Comparison of ENCODE assay signal across 1 cellular context in the genomic region with DNA sequence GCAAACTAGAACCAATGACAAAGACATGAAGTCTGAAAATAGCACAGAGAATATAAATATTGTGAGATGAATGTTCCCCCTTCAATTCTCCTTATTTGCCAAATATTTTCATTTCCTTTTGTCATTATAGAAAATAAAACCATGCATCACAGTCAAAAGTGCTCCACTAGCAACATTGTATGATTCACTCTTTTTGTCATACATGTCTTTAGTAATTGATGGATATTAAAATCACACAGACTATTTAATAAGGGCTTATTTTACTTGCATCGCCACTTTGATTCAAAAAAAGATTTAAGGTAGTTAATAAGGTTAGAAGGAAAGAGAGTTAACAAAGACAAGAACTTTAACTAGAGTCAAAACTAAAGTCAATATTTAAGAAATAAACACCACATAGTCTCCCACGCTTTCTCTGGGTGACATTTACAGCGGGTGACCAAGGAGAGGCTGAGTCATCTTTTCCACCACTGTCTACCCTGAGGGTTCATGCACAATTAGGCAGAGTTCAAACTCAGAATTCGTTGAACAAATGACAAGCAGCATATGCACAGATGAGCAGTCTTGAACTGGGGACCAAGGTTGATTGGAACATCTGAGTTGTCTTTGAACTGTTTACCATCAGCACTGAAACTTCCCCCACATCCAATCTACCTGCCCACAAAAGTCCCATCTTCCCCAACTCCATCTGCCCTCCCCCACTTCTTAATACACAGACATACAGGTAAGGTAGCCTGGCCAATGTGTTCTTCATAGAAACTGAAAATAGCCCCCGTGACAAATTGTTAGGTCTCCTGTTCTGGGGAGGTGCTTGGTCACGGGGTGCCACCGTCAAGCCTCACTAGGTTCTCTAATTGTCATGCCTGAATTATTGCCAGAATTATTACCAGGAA.
TF ChIP-seq lines count a peak whose summit lies in the region.

No MANE protein-coding gene starts in this region.

TF ChIP-seq in GM12878, 131 proteins besides CTCF, POLR2A, EP300 and RAD21 (continued from another document and continues in another):
- TF ChIP-seq, protein P1, sequence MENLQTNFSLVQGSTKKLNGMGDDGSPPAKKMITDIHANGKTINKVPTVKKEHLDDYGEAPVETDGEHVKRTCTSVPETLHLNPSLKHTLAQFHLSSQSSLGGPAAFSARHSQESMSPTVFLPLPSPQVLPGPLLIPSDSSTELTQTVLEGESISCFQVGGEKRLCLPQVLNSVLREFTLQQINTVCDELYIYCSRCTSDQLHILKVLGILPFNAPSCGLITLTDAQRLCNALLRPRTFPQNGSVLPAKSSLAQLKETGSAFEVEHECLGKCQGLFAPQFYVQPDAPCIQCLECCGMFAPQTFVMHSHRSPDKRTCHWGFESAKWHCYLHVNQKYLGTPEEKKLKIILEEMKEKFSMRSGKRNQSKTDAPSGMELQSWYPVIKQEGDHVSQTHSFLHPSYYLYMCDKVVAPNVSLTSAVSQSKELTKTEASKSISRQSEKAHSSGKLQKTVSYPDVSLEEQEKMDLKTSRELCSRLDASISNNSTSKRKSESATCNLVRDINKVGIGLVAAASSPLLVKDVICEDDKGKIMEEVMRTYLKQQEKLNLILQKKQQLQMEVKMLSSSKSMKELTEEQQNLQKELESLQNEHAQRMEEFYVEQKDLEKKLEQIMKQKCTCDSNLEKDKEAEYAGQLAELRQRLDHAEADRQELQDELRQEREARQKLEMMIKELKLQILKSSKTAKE (IDR thresholded peaks at IDR 0.05; ENCODE audit: low read depth, poor library complexity, severe bottlenecking), result peak; percentile 97
- TF ChIP-seq RB1 (IDR thresholded peaks at IDR 0.05; ENCODE audit: borderline replicate concordance) (no peak), BMI1 (IDR thresholded peaks at IDR 0.05; ENCODE audit: borderline replicate concordance) (peak; percentile 21; the same call in 1 of the 2 replicates), POU2F2 (IDR thresholded peaks at IDR 0.05; ENCODE audit: borderline replicate concordance, low read depth, low read length) (peak; percentile 71; the same call in 1 of the 3 replicates), PAX8 (IDR thresholded peaks at IDR 0.05) (peak; percentile 85; the same call in 1 of the 2 replicates), CBX5 (IDR thresholded peaks at IDR 0.05; ENCODE audit: low read depth) (peak; percentile 25; the same call in 1 of the 2 replicates), ESRRA (IDR thresholded peaks at IDR 0.05; ENCODE audit: low read length) (no peak), SUPT20H (IDR thresholded peaks at IDR 0.05; ENCODE audit: borderline replicate concordance, control insufficient read depth, low read depth, low read length) (no peak), MEF2B (IDR thresholded peaks at IDR 0.05; ENCODE audit: partially characterized antibody, poor library complexity, severe bottlenecking) (peak; percentile 61), YBX1 (IDR thresholded peaks at IDR 0.05) (no peak), CREB1 (IDR thresholded peaks at IDR 0.05; ENCODE audit: low read depth) (peak; percentile 53), RCOR1 (conservative IDR thresholded peaks at IDR 0.05; ENCODE audit: low read depth, low read length) (no peak), BACH1 (IDR thresholded peaks at IDR 0.05; ENCODE audit: borderline replicate concordance) (peak; percentile 78; the same call in 1 of the 2 replicates), POLR2AphosphoS5 (IDR thresholded peaks at IDR 0.05; ENCODE audit: low read length) (no peak), ZSCAN29 (IDR thresholded peaks at IDR 0.05) (no peak), STAT3 (IDR thresholded peaks at IDR 0.05; ENCODE audit: low read depth, low read length) (no peak), SIN3A (IDR thresholded peaks at IDR 0.05; ENCODE audit: low read depth, low read length) (no peak), MYC (IDR thresholded peaks at IDR 0.05; ENCODE audit: insufficient read depth, insufficient read length, insufficient replicate concordance, low read length, severe bottlenecking) (no peak), TAF1 (IDR thresholded peaks at IDR 0.05; ENCODE audit: borderline replicate concordance, low read depth, low read length) (no peak), FOXK2 (IDR thresholded peaks at IDR 0.05) (no peak), NR2C2 (IDR thresholded peaks at IDR 0.05; ENCODE audit: borderline replicate concordance, control insufficient read depth, insufficient read length, low read depth) (no peak), MTA2 (IDR thresholded peaks at IDR 0.05; ENCODE audit: low read depth) (peak; percentile 88), SREBF1 (IDR thresholded peaks at IDR 0.05; ENCODE audit: low read length) (no peak), ZZZ3 (IDR thresholded peaks at IDR 0.05; ENCODE audit: control insufficient read depth, insufficient read length, low read depth) (no peak), NFIC (IDR thresholded peaks at IDR 0.05; ENCODE audit: low read depth, low read length) (peak; percentile 94), NBN (IDR thresholded peaks at IDR 0.05) (peak; percentile 64; the same call in 1 of the 2 replicates), JUND (IDR thresholded peaks at IDR 0.05; ENCODE audit: low read depth, low read length) (peak; percentile 72; the same call in 1 of the 2 replicates), IKZF1 (conservative IDR thresholded peaks at IDR 0.05) (peak; percentile 61; the same call in 1 of the 2 replicates), CEBPB (IDR thresholded peaks at IDR 0.05; ENCODE audit: borderline replicate concordance in 1 of 2, low read depth in 2 of 2, low read length in 2 of 2) (peak in 1 of 2 experiments; percentile 94; a peak in 2 of 4 replicates)
- TF ChIP-seq, protein P2, sequence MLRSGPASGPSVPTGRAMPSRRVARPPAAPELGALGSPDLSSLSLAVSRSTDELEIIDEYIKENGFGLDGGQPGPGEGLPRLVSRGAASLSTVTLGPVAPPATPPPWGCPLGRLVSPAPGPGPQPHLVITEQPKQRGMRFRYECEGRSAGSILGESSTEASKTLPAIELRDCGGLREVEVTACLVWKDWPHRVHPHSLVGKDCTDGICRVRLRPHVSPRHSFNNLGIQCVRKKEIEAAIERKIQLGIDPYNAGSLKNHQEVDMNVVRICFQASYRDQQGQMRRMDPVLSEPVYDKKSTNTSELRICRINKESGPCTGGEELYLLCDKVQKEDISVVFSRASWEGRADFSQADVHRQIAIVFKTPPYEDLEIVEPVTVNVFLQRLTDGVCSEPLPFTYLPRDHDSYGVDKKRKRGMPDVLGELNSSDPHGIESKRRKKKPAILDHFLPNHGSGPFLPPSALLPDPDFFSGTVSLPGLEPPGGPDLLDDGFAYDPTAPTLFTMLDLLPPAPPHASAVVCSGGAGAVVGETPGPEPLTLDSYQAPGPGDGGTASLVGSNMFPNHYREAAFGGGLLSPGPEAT (IDR thresholded peaks at IDR 0.05; ENCODE audit: low read depth), result peak; percentile 80; the same call in 1 of the 2 replicates
- TF ChIP-seq, protein P3, sequence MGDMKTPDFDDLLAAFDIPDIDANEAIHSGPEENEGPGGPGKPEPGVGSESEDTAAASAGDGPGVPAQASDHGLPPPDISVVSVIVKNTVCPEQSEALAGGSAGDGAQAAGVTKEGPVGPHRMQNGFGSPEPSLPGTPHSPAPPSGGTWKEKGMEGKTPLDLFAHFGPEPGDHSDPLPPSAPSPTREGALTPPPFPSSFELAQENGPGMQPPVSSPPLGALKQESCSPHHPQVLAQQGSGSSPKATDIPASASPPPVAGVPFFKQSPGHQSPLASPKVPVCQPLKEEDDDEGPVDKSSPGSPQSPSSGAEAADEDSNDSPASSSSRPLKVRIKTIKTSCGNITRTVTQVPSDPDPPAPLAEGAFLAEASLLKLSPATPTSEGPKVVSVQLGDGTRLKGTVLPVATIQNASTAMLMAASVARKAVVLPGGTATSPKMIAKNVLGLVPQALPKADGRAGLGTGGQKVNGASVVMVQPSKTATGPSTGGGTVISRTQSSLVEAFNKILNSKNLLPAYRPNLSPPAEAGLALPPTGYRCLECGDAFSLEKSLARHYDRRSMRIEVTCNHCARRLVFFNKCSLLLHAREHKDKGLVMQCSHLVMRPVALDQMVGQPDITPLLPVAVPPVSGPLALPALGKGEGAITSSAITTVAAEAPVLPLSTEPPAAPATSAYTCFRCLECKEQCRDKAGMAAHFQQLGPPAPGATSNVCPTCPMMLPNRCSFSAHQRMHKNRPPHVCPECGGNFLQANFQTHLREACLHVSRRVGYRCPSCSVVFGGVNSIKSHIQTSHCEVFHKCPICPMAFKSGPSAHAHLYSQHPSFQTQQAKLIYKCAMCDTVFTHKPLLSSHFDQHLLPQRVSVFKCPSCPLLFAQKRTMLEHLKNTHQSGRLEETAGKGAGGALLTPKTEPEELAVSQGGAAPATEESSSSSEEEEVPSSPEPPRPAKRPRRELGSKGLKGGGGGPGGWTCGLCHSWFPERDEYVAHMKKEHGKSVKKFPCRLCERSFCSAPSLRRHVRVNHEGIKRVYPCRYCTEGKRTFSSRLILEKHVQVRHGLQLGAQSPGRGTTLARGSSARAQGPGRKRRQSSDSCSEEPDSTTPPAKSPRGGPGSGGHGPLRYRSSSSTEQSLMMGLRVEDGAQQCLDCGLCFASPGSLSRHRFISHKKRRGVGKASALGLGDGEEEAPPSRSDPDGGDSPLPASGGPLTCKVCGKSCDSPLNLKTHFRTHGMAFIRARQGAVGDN (IDR thresholded peaks at IDR 0.05), result no peak
- TF ChIP-seq, protein P4, sequence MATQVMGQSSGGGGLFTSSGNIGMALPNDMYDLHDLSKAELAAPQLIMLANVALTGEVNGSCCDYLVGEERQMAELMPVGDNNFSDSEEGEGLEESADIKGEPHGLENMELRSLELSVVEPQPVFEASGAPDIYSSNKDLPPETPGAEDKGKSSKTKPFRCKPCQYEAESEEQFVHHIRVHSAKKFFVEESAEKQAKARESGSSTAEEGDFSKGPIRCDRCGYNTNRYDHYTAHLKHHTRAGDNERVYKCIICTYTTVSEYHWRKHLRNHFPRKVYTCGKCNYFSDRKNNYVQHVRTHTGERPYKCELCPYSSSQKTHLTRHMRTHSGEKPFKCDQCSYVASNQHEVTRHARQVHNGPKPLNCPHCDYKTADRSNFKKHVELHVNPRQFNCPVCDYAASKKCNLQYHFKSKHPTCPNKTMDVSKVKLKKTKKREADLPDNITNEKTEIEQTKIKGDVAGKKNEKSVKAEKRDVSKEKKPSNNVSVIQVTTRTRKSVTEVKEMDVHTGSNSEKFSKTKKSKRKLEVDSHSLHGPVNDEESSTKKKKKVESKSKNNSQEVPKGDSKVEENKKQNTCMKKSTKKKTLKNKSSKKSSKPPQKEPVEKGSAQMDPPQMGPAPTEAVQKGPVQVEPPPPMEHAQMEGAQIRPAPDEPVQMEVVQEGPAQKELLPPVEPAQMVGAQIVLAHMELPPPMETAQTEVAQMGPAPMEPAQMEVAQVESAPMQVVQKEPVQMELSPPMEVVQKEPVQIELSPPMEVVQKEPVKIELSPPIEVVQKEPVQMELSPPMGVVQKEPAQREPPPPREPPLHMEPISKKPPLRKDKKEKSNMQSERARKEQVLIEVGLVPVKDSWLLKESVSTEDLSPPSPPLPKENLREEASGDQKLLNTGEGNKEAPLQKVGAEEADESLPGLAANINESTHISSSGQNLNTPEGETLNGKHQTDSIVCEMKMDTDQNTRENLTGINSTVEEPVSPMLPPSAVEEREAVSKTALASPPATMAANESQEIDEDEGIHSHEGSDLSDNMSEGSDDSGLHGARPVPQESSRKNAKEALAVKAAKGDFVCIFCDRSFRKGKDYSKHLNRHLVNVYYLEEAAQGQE (IDR thresholded peaks at IDR 0.05; ENCODE audit: low read depth, low read length), result no peak; the same call in 1 of the 2 replicates
- TF ChIP-seq, protein P5, sequence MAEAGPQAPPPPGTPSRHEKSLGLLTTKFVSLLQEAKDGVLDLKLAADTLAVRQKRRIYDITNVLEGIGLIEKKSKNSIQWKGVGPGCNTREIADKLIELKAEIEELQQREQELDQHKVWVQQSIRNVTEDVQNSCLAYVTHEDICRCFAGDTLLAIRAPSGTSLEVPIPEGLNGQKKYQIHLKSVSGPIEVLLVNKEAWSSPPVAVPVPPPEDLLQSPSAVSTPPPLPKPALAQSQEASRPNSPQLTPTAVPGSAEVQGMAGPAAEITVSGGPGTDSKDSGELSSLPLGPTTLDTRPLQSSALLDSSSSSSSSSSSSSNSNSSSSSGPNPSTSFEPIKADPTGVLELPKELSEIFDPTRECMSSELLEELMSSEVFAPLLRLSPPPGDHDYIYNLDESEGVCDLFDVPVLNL (IDR thresholded peaks at IDR 0.05; ENCODE audit: low read depth, low read length), result no peak
- TF ChIP-seq, protein P6, sequence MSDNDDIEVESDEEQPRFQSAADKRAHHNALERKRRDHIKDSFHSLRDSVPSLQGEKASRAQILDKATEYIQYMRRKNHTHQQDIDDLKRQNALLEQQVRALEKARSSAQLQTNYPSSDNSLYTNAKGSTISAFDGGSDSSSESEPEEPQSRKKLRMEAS (IDR thresholded peaks at IDR 0.05; ENCODE audit: low read depth, low read length), result no peak
- TF ChIP-seq, protein P7, sequence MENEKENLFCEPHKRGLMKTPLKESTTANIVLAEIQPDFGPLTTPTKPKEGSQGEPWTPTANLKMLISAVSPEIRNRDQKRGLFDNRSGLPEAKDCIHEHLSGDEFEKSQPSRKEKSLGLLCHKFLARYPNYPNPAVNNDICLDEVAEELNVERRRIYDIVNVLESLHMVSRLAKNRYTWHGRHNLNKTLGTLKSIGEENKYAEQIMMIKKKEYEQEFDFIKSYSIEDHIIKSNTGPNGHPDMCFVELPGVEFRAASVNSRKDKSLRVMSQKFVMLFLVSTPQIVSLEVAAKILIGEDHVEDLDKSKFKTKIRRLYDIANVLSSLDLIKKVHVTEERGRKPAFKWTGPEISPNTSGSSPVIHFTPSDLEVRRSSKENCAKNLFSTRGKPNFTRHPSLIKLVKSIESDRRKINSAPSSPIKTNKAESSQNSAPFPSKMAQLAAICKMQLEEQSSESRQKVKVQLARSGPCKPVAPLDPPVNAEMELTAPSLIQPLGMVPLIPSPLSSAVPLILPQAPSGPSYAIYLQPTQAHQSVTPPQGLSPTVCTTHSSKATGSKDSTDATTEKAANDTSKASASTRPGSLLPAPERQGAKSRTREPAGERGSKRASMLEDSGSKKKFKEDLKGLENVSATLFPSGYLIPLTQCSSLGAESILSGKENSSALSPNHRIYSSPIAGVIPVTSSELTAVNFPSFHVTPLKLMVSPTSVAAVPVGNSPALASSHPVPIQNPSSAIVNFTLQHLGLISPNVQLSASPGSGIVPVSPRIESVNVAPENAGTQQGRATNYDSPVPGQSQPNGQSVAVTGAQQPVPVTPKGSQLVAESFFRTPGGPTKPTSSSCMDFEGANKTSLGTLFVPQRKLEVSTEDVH (IDR thresholded peaks at IDR 0.05; ENCODE audit: low read depth, partially characterized antibody), result no peak
- TF ChIP-seq, protein P8, sequence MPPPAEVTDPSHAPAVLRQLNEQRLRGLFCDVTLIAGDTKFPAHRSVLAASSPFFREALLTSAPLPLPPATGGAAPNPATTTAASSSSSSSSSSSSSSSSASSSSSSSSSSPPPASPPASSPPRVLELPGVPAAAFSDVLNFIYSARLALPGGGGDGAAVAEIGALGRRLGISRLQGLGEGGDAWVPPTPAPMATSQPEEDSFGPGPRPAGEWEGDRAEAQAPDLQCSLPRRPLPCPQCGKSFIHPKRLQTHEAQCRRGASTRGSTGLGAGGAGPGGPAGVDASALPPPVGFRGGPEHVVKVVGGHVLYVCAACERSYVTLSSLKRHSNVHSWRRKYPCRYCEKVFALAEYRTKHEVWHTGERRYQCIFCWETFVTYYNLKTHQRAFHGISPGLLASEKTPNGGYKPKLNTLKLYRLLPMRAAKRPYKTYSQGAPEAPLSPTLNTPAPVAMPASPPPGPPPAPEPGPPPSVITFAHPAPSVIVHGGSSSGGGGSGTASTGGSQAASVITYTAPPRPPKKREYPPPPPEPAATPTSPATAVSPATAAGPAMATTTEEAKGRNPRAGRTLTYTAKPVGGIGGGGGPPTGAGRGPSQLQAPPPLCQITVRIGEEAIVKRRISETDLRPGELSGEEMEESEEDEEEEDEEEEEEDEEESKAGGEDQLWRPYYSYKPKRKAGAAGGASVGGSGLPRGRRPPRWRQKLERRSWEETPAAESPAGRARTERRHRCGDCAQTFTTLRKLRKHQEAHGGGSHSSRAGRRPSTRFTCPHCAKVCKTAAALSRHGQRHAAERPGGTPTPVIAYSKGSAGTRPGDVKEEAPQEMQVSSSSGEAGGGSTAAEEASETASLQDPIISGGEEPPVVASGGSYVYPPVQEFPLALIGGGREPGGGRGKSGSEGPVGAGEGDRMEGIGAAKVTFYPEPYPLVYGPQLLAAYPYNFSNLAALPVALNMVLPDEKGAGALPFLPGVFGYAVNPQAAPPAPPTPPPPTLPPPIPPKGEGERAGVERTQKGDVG (CRISPR knock-in tag; IDR thresholded peaks at IDR 0.05), result no peak
